5 cellular contexts compared by ENCODE assay signal in genomic region chr1:50538476-50538875, GRCh38.
"Had no signal": no experiment of that assay in that cellular context is flagged by ENCODE, and none has a peak within 500 bp of the region (broad histone marks: within the 10 kb centered on the region; RNA-seq: fewer than 3 reads in every experiment).

No MANE protein-coding gene starts in this region.

- DNase-seq: H9, HCEC 1CT had no signal

- H3K4me2 ChIP-seq: GM23338 had no signal

- H2AFZ ChIP-seq: GM23338 had no signal

- H3K4me3 ChIP-seq: GM23338 had no signal

- ATAC-seq: GM23338, HepG2 had no signal

- H3K27ac ChIP-seq: HL-60 had no signal
